ENCODE assay signal across 1 cellular context in the genomic region with DNA sequence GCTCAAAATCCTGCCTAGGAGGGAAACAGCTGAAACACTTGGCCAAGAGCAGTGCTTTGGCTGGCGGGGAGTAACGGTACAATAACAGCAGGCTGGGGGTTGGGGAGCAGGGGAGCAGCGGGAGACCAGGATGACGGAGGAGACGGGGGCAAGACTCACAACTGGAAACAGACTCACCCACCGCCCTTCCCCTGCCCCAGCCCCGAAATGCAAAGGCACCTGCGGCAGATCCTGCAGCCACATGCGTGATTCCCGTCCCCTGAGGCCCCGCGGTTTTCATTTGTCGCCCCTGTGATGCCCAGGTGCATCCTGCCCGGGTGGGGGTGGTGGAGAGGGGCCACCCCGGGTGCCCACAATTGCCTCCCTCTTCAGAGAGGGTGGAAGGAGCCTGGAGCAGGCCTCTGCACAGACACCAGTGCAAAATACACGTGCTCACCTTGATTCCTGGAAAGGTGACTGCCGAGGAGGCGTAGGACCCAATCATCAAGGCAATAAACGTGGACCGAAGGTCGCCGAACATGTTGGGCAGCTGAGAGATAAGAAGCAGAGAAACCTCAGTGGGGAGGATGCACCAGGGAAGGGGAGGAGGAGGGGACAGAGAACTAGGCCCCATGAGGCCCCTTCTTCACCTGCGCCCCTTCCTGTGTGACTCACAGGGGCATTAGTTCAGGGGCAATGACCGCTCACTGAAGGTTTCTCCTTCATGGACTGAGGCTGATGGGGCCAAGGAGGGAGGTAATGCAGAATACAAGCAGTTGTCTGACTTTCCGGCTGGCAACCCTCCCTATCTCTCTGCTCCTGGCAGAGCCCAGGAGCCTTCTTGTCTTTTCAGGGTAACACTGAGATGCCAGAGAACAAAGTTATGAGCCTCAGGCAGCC.
TF ChIP-seq lines count a peak whose summit lies in the region.

No MANE protein-coding gene starts in this region.

TF ChIP-seq in HepG2, 621 proteins besides CTCF, POLR2A, EP300 and RAD21 (continued from another document and continues in another):
- TF ChIP-seq, protein P1, sequence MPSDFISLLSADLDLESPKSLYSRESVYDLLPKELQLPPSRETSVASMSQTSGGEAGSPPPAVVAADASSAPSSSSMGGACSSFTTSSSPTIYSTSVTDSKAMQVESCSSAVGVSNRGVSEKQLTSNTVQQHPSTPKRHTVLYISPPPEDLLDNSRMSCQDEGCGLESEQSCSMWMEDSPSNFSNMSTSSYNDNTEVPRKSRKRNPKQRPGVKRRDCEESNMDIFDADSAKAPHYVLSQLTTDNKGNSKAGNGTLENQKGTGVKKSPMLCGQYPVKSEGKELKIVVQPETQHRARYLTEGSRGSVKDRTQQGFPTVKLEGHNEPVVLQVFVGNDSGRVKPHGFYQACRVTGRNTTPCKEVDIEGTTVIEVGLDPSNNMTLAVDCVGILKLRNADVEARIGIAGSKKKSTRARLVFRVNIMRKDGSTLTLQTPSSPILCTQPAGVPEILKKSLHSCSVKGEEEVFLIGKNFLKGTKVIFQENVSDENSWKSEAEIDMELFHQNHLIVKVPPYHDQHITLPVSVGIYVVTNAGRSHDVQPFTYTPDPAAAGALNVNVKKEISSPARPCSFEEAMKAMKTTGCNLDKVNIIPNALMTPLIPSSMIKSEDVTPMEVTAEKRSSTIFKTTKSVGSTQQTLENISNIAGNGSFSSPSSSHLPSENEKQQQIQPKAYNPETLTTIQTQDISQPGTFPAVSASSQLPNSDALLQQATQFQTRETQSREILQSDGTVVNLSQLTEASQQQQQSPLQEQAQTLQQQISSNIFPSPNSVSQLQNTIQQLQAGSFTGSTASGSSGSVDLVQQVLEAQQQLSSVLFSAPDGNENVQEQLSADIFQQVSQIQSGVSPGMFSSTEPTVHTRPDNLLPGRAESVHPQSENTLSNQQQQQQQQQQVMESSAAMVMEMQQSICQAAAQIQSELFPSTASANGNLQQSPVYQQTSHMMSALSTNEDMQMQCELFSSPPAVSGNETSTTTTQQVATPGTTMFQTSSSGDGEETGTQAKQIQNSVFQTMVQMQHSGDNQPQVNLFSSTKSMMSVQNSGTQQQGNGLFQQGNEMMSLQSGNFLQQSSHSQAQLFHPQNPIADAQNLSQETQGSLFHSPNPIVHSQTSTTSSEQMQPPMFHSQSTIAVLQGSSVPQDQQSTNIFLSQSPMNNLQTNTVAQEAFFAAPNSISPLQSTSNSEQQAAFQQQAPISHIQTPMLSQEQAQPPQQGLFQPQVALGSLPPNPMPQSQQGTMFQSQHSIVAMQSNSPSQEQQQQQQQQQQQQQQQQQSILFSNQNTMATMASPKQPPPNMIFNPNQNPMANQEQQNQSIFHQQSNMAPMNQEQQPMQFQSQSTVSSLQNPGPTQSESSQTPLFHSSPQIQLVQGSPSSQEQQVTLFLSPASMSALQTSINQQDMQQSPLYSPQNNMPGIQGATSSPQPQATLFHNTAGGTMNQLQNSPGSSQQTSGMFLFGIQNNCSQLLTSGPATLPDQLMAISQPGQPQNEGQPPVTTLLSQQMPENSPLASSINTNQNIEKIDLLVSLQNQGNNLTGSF (CRISPR knock-in tag; IDR thresholded peaks at IDR 0.05): no peak
- TF ChIP-seq JUNB (CRISPR knock-in tag; IDR thresholded peaks at IDR 0.05; ENCODE audit: borderline replicate concordance) (peak; percentile 46; the same call in 1 of the 2 replicates), ZFX (CRISPR knock-in tag; IDR thresholded peaks at IDR 0.05; ENCODE audit: low read depth) (peak; percentile 76), CREM (IDR thresholded peaks at IDR 0.05) (peak; percentile 39; the same call in 1 of the 2 replicates), CREM (CRISPR knock-in tag; IDR thresholded peaks at IDR 0.05) (no peak), ZFP62 (CRISPR knock-in tag; IDR thresholded peaks at IDR 0.05) (no peak), HNRNPL (IDR thresholded peaks at IDR 0.05; ENCODE audit: low read depth, low read length) (peak; percentile 55; the same call in 1 of the 2 replicates), RBM22 (optimal IDR thresholded peaks at IDR 0.05; ENCODE audit: low read length) (no peak), HMG20A (CRISPR knock-in tag; IDR thresholded peaks at IDR 0.05; ENCODE audit: borderline replicate concordance) (peak; percentile 51; the same call in 1 of the 2 replicates), ZNF350 (CRISPR knock-in tag; IDR thresholded peaks at IDR 0.05; ENCODE audit: borderline replicate concordance, low read depth) (0 out of 2 replicates have a peak, but pooled peaks have one; percentile 18), MED1 (CRISPR knock-in tag; IDR thresholded peaks at IDR 0.05) (peak; percentile 79), NR2F2 (IDR thresholded peaks at IDR 0.05; ENCODE audit: borderline replicate concordance, low read depth) (peak; percentile 50; the same call in 1 of the 2 replicates), NFYC (CRISPR knock-in tag; IDR thresholded peaks at IDR 0.05) (no peak), ZFY (CRISPR knock-in tag; IDR thresholded peaks at IDR 0.05) (peak; percentile 25; the same call in 1 of the 2 replicates), SP5 (CRISPR knock-in tag; IDR thresholded peaks at IDR 0.05; ENCODE audit: borderline replicate concordance, low read depth) (peak; percentile 42; the same call in 1 of the 2 replicates), GABPA (IDR thresholded peaks at IDR 0.05; ENCODE audit: low read depth, low read length) (no peak), GABPA (CRISPR knock-in tag; IDR thresholded peaks at IDR 0.05; ENCODE audit: low read depth) (peak; percentile 54), SOX5 (CRISPR knock-in tag; IDR thresholded peaks at IDR 0.05; ENCODE audit: borderline replicate concordance) (peak; percentile 48; the same call in 1 of the 2 replicates), PTBP1 (IDR thresholded peaks at IDR 0.05; ENCODE audit: low read depth, low read length, poor library complexity, severe bottlenecking) (no peak), FOXA3 (CRISPR knock-in tag; IDR thresholded peaks at IDR 0.05) (peak; percentile 53), SP140L (CRISPR knock-in tag; IDR thresholded peaks at IDR 0.05; ENCODE audit: borderline replicate concordance) (no peak), MTA3 (CRISPR knock-in tag; IDR thresholded peaks at IDR 0.05) (no peak), ARNTL (CRISPR knock-in tag; IDR thresholded peaks at IDR 0.05) (peak; percentile 85), ZNF251 (CRISPR knock-in tag; IDR thresholded peaks at IDR 0.05) (no peak), THYN1 (CRISPR knock-in tag; IDR thresholded peaks at IDR 0.05; ENCODE audit: borderline replicate concordance, low read depth) (no peak), ETV5 (CRISPR knock-in tag; IDR thresholded peaks at IDR 0.05; ENCODE audit: borderline replicate concordance) (peak; percentile 95), CC2D1A (CRISPR knock-in tag; IDR thresholded peaks at IDR 0.05) (no peak), HOXA3 (CRISPR knock-in tag; IDR thresholded peaks at IDR 0.05) (peak; percentile 66), ZFP36 (IDR thresholded peaks at IDR 0.05; ENCODE audit: borderline replicate concordance, low read depth, low read length, partially characterized antibody) (no peak), PITX1 (CRISPR knock-in tag; IDR thresholded peaks at IDR 0.05) (peak; percentile 27)
- TF ChIP-seq, protein P2, sequence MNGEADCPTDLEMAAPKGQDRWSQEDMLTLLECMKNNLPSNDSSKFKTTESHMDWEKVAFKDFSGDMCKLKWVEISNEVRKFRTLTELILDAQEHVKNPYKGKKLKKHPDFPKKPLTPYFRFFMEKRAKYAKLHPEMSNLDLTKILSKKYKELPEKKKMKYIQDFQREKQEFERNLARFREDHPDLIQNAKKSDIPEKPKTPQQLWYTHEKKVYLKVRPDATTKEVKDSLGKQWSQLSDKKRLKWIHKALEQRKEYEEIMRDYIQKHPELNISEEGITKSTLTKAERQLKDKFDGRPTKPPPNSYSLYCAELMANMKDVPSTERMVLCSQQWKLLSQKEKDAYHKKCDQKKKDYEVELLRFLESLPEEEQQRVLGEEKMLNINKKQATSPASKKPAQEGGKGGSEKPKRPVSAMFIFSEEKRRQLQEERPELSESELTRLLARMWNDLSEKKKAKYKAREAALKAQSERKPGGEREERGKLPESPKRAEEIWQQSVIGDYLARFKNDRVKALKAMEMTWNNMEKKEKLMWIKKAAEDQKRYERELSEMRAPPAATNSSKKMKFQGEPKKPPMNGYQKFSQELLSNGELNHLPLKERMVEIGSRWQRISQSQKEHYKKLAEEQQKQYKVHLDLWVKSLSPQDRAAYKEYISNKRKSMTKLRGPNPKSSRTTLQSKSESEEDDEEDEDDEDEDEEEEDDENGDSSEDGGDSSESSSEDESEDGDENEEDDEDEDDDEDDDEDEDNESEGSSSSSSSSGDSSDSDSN (CRISPR knock-in tag; IDR thresholded peaks at IDR 0.05): 0 out of 2 replicates have a peak, but pooled peaks have one; percentile 36
- TF ChIP-seq, protein P3, sequence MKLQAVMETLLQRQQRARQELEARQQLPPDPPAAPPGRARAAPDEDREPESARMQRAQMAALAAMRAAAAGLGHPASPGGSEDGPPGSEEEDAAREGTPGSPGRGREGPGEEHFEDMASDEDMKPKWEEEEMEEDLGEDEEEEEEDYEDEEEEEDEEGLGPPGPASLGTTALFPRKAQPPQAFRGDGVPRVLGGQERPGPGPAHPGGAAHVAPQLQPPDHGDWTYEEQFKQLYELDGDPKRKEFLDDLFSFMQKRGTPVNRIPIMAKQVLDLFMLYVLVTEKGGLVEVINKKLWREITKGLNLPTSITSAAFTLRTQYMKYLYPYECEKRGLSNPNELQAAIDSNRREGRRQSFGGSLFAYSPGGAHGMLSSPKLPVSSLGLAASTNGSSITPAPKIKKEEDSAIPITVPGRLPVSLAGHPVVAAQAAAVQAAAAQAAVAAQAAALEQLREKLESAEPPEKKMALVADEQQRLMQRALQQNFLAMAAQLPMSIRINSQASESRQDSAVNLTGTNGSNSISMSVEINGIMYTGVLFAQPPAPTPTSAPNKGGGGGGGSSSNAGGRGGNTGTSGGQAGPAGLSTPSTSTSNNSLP (IDR thresholded peaks at IDR 0.05; ENCODE audit: low read depth, low read length): no peak
- TF ChIP-seq, protein P4, sequence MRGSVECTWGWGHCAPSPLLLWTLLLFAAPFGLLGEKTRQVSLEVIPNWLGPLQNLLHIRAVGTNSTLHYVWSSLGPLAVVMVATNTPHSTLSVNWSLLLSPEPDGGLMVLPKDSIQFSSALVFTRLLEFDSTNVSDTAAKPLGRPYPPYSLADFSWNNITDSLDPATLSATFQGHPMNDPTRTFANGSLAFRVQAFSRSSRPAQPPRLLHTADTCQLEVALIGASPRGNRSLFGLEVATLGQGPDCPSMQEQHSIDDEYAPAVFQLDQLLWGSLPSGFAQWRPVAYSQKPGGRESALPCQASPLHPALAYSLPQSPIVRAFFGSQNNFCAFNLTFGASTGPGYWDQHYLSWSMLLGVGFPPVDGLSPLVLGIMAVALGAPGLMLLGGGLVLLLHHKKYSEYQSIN (CRISPR knock-in tag; IDR thresholded peaks at IDR 0.05; ENCODE audit: borderline replicate concordance): no peak
- TF ChIP-seq, protein P5, sequence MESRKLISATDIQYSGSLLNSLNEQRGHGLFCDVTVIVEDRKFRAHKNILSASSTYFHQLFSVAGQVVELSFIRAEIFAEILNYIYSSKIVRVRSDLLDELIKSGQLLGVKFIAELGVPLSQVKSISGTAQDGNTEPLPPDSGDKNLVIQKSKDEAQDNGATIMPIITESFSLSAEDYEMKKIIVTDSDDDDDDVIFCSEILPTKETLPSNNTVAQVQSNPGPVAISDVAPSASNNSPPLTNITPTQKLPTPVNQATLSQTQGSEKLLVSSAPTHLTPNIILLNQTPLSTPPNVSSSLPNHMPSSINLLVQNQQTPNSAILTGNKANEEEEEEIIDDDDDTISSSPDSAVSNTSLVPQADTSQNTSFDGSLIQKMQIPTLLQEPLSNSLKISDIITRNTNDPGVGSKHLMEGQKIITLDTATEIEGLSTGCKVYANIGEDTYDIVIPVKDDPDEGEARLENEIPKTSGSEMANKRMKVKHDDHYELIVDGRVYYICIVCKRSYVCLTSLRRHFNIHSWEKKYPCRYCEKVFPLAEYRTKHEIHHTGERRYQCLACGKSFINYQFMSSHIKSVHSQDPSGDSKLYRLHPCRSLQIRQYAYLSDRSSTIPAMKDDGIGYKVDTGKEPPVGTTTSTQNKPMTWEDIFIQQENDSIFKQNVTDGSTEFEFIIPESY (CRISPR knock-in tag; IDR thresholded peaks at IDR 0.05): peak; percentile 72
- TF ChIP-seq, protein P6, sequence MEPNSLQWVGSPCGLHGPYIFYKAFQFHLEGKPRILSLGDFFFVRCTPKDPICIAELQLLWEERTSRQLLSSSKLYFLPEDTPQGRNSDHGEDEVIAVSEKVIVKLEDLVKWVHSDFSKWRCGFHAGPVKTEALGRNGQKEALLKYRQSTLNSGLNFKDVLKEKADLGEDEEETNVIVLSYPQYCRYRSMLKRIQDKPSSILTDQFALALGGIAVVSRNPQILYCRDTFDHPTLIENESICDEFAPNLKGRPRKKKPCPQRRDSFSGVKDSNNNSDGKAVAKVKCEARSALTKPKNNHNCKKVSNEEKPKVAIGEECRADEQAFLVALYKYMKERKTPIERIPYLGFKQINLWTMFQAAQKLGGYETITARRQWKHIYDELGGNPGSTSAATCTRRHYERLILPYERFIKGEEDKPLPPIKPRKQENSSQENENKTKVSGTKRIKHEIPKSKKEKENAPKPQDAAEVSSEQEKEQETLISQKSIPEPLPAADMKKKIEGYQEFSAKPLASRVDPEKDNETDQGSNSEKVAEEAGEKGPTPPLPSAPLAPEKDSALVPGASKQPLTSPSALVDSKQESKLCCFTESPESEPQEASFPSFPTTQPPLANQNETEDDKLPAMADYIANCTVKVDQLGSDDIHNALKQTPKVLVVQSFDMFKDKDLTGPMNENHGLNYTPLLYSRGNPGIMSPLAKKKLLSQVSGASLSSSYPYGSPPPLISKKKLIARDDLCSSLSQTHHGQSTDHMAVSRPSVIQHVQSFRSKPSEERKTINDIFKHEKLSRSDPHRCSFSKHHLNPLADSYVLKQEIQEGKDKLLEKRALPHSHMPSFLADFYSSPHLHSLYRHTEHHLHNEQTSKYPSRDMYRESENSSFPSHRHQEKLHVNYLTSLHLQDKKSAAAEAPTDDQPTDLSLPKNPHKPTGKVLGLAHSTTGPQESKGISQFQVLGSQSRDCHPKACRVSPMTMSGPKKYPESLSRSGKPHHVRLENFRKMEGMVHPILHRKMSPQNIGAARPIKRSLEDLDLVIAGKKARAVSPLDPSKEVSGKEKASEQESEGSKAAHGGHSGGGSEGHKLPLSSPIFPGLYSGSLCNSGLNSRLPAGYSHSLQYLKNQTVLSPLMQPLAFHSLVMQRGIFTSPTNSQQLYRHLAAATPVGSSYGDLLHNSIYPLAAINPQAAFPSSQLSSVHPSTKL (CRISPR knock-in tag; IDR thresholded peaks at IDR 0.05): peak; percentile 80
- TF ChIP-seq, protein P7, sequence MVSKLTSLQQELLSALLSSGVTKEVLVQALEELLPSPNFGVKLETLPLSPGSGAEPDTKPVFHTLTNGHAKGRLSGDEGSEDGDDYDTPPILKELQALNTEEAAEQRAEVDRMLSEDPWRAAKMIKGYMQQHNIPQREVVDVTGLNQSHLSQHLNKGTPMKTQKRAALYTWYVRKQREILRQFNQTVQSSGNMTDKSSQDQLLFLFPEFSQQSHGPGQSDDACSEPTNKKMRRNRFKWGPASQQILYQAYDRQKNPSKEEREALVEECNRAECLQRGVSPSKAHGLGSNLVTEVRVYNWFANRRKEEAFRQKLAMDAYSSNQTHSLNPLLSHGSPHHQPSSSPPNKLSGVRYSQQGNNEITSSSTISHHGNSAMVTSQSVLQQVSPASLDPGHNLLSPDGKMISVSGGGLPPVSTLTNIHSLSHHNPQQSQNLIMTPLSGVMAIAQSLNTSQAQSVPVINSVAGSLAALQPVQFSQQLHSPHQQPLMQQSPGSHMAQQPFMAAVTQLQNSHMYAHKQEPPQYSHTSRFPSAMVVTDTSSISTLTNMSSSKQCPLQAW (CRISPR knock-in tag; IDR thresholded peaks at IDR 0.05): no peak
